ENCODE assay signal across 8 cellular contexts in the genomic region with DNA sequence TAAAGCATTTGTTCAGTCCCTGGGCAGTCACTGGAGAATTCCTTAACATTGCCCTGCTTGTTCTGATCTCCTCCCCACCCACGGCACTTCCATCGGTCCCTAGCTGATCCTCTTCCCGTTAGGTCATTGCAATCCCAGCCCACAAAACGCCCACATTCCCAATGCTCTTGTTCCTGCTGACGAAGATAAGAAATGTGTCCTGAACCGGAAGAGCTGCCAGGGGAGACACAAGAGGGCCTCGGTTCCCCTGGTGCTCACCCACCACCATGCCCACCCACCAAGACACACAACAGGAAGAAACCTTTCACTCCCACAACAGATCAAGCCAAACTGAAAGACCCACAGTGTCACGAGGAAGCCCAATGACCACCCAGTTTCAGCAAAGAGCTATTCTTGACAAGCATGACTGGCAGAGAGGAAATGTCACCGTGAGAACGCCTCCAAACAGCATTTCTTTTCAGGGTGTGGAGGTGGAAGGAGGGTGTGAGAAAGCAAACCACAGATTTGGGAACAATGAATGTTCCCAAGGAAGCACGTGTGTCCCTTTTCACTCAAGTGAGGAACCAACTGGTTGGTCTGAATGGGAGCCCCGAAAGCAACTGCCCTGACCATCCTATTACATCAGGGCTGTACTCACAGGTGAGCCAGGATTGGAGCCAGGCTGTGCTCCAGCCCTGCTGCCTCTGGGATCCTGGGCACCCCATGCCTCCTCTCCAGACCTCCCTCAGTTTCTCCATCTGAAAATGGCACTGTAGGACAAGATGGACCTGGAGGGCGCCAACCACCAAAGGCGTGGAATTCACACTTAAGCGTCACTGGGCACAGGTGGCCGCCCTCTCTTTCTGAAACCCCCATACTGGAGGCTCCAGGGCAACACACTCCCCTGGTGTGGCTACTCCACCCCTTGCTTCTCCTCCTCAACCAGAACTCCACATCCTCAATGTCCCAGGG.
A peak's percentile ranks its signal among the peaks of the same experiment; 100 is the strongest.
DNase-seq lines count a peak whose midpoint lies in the region; ATAC-seq and TF ChIP-seq lines count a peak whose summit lies in the region.

No MANE protein-coding gene starts in this region.

- CTCF ChIA-PET in Caco-2 (lab: Charles Lee) = interaction anchor here (0.6 to 1.5 kb wide), 2 partner anchors 73 to 125 kb away, joined by 3 to 4 read pairs; no protein-coding TSS in a partner anchor
- CTCF ChIA-PET in activated B cell treated with CpG ODN at 0.5 μM for 24 hours (lab: Charles Lee) = interaction anchor here (0.8 to 1.6 kb wide), 5 partner anchors 13 to 362 kb away, joined by 3 to 11 read pairs (median 4); no protein-coding TSS in a partner anchor

- DNase-seq in Caco-2 = no peak
- DNase-seq in activated B cell treated with CpG ODN at 0.5 μM for 24 hours = peak; percentile 29
- DNase-seq in left cardiac atrium = peak; percentile 76
- DNase-seq in suprapubic skin (ENCODE audit: low spot score in 2 of 2) = no peak
- DNase-seq in NCI-H510A (lab: John Stamatoyannopoulos, UW) = no peak

- peaks cover 17% of the 10 kb centered on the region for H3K4me1 Mint-ChIP-seq in Caco-2 (ENCODE audit: low read depth, unreplicated experiment)
- peaks cover 68% of the 10 kb centered on the region for H3K4me1 Mint-ChIP-seq in activated B cell treated with CpG ODN at 0.5 μM for 24 hours

- H3K36me3 ChIP-seq in Caco-2 (ENCODE audit: control insufficient read depth, insufficient read depth, low read length) = peaks cover 14% of the 10 kb centered on the region
- H3K36me3 ChIP-seq in suprapubic skin = peaks cover 43% of the 10 kb centered on the region

- POLR2A ChIA-PET in Caco-2 (lab: Charles Lee) = interaction anchor here (0.6 kb wide), 1 partner anchor 101 kb away, joined by 3 read pairs; no protein-coding TSS in a partner anchor
- POLR2A ChIA-PET in activated B cell treated with CpG ODN at 0.5 μM for 24 hours (lab: Charles Lee) = interaction anchor here (0.7 to 1.6 kb wide), 6 partner anchors 15 to 351 kb away, joined by 3 to 7 read pairs (median 4); no protein-coding TSS in a partner anchor

- 67% methylated on average over 16 of the region's 16 CpGs for WGBS in suprapubic skin

- H3K27me3 ChIP-seq in Caco-2 (replicated peaks; ENCODE audit: control insufficient read depth, insufficient read depth, low read length) (no peaks in the 10 kb centered on the region), suprapubic skin (no peaks in the 10 kb centered on the region)

- TF ChIP-seq CTCF in Caco-2 (IDR thresholded peaks at IDR 0.05; ENCODE audit: insufficient read depth in 1 of 2, low read depth in 1 of 2, low read length in 1 of 2, severe bottlenecking in 1 of 2, unreplicated experiment in 1 of 2) = no peak
- no peak for TF ChIP-seq CTCF in activated B cell treated with CpG ODN at 0.5 μM for 24 hours (IDR thresholded peaks at IDR 0.05)
- TF ChIP-seq CTCF in suprapubic skin (IDR thresholded peaks at IDR 0.05) = no peak

- TF ChIP-seq EP300 in suprapubic skin (IDR thresholded peaks at IDR 0.05) = no peak

- intact Hi-C loops in Caco-2 (cut with micrococcal nuclease; ENCODE audit: unreplicated experiment) = no loop called here
- intact Hi-C loops in activated B cell treated with CpG ODN at 0.5 μM for 24 hours (cut with micrococcal nuclease) = no loop called here
- intact Hi-C loops in left cardiac atrium (cut with DNase I) = loop anchor here in 1 of 2 donors (5.0 kb wide), 1 partner anchor 47 kb away; no protein-coding TSS in a partner anchor

- no peaks in the 10 kb centered on the region for H3K9me3 ChIP-seq in Caco-2
- H3K9me3 ChIP-seq in suprapubic skin = no peaks in the 10 kb centered on the region

- H3K27ac ChIP-seq in suprapubic skin = peak overlapping the region; percentile 73

- H3K4me3 ChIP-seq in Caco-2 (ENCODE audit: low read depth, low read length) (no peak overlapping the region), suprapubic skin (no peak overlapping the region)

- TF ChIP-seq POLR2A in suprapubic skin (IDR thresholded peaks at IDR 0.05) = no peak

- H3K4me1 ChIP-seq in Caco-2 = no peaks in the 10 kb centered on the region
- H3K4me1 ChIP-seq in suprapubic skin = peaks cover 20% of the 10 kb centered on the region

- H3K9me3 Mint-ChIP-seq in Caco-2 (ENCODE audit: unreplicated experiment) (no peaks in the 10 kb centered on the region), activated B cell treated with CpG ODN at 0.5 μM for 24 hours (no peaks in the 10 kb centered on the region)

- no TSS peak for BruUV-seq in Caco-2 (replicated peaks; lab: Mats Ljungman, UMichigan)

- H3K27me3 Mint-ChIP-seq in Caco-2 (ENCODE audit: insufficient read depth, unreplicated experiment) (no peaks in the 10 kb centered on the region), activated B cell treated with CpG ODN at 0.5 μM for 24 hours (no peaks in the 10 kb centered on the region)

- H3K27ac Mint-ChIP-seq in Caco-2 (ENCODE audit: unreplicated experiment) (peak overlapping the region; percentile 23), activated B cell treated with CpG ODN at 0.5 μM for 24 hours (peak overlapping the region; percentile 90)

- H3K36me3 Mint-ChIP-seq in Caco-2 (ENCODE audit: insufficient read depth, unreplicated experiment) (peaks cover 95% of the 10 kb centered on the region), activated B cell treated with CpG ODN at 0.5 μM for 24 hours (ENCODE audit: low read depth) (peaks cover 48% of the 10 kb centered on the region)

- H3K4me3 Mint-ChIP-seq in Caco-2 (ENCODE audit: unreplicated experiment) (no peak overlapping the region), activated B cell treated with CpG ODN at 0.5 μM for 24 hours (peak overlapping the region; percentile 56)

- peak; percentile 55 for ATAC-seq in GM21825 (IDR thresholded peaks at IDR 0.05; ENCODE audit: unreplicated experiment)
- ATAC-seq in activated B cell treated with CpG ODN at 0.5 μM for 24 hours (ENCODE audit: low read depth) = peak; percentile 38
- peak; percentile 64 to 67 for ATAC-seq in left cardiac atrium
- no peak for ATAC-seq in GM19023 (IDR thresholded peaks at IDR 0.05; ENCODE audit: unreplicated experiment)
- ATAC-seq in HG03039 (IDR thresholded peaks at IDR 0.05; ENCODE audit: unreplicated experiment) = no peak

Comparison
In these comparisons a context has a peak if more than half of its experiments do, and no peak if none do; other contexts are left out.
1. DNase-seq: peak in activated B cell treated with CpG ODN at 0.5 μM for 24 hours (single experiment) and left cardiac atrium (single experiment); none in Caco-2 (0 of 2), suprapubic skin (0 of 2) and NCI-H510A (single experiment).
2. ATAC-seq: peak in GM21825 (single experiment), activated B cell treated with CpG ODN at 0.5 μM for 24 hours (single experiment) and left cardiac atrium (2 of 2); none in GM19023 (single experiment) and HG03039 (single experiment).